In the genomic region with DNA sequence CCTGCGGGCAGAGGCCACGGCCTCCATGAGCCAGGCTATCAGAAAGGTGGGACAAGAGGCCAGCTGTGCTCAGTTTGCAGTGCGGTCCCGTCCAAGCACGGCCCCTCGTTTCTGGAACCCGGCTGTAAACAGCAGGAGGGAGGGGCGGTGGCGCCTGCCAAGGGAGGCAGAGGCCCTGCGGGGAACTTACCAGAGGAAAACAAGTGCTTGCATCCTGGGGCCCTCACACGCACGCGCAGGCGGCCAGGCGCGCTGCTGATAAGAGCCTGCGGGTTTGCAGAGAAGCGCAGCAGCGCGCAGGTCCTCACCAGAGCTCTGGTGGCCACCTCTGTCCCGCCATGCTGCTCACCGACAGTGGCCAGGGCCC, we compare ENCODE assay signal across 8 cellular contexts. TPM values are rescaled to one million over a fixed set of nuclear protein-coding genes. Genes with fewer than 3 reads are reported as not detected.
DNase-seq lines count a peak whose midpoint lies in the region; ATAC-seq and TF ChIP-seq lines count a peak whose summit lies in the region.

No MANE protein-coding gene starts in this region.

- H3K4me3 ChIP-seq in left ventricle myocardium inferior, result peak overlapping the region; percentile 69
- H3K4me3 ChIP-seq in ascending aorta, result peak overlapping the region in 1 of 2 donors; percentile 36

- H3K27me3 ChIP-seq in left ventricle myocardium inferior (ENCODE audit: low read depth) (no peaks in the 10 kb centered on the region), ascending aorta (no peaks in the 10 kb centered on the region)

- H3K27ac ChIP-seq in left ventricle myocardium inferior (replicated peaks), result peak overlapping the region; percentile 88
- no peak overlapping the region for H3K27ac ChIP-seq in ascending aorta

- H3K9me3 ChIP-seq in left ventricle myocardium inferior (replicated peaks), result no peaks in the 10 kb centered on the region
- H3K9me3 ChIP-seq in ascending aorta, result no peaks in the 10 kb centered on the region

- H3K36me3 ChIP-seq in left ventricle myocardium inferior, result peaks cover 19% of the 10 kb centered on the region
- no peaks in the 10 kb centered on the region for H3K36me3 ChIP-seq in ascending aorta

- TF ChIP-seq CTCF in left ventricle myocardium inferior (IDR thresholded peaks at IDR 0.05; ENCODE audit: borderline replicate concordance) (no peak), ascending aorta (IDR thresholded peaks at IDR 0.05) (no peak)

- intact Hi-C loops in left ventricle myocardium inferior (cut with micrococcal nuclease), result no loop called here
- intact Hi-C loops in ascending aorta (cut with DNase I), result no loop called here

- ATAC-seq in GM18858 (IDR thresholded peaks at IDR 0.05; ENCODE audit: unreplicated experiment) (no peak), GM19467 (IDR thresholded peaks at IDR 0.05; ENCODE audit: unreplicated experiment) (no peak)

- H3K4me1 ChIP-seq in left ventricle myocardium inferior (peaks cover 81% of the 10 kb centered on the region), ascending aorta (peaks cover 2 to 4% of the 10 kb centered on the region in 2 donors)

- DNase-seq in NCI-H1092 treated with DMSO at 0.1 percent for 48 hours (lab: John Stamatoyannopoulos, UW) (peak; percentile 31), left ventricle myocardium inferior (peak; percentile 85), ascending aorta (ENCODE audit: low spot score in 2 of 2) (no peak), COLO829 (ENCODE audit: low spot score) (no peak)
- peak; percentile 39 to 51 for DNase-seq in activated T-cell treated with anti-CD3 and anti-CD28 coated beads, Interleukin-2, amount 50 U/mL, for 48 hours
- DNase-seq in stimulated activated CD4-positive, alpha-beta T cell treated with anti-CD3 and anti-CD28 coated beads, Interleukin-4, amount 100 ng/mL, for 24 hours, result peak; percentile 46

RNA-seq across cellular contexts. Expression of gene GPR146, which starts 10.7 kb away (rescaled TPM):
- 29.8 TPM for total RNA-seq in left ventricle myocardium inferior
- total RNA-seq in ascending aorta, result 224 TPM

RNA-seq across cellular contexts. Expression of gene GPER1, which starts 32.8 kb away (rescaled TPM):
- total RNA-seq in left ventricle myocardium inferior (3.0 TPM), ascending aorta (11.3 TPM)

Comparison
In these comparisons a context has a peak if more than half of its experiments do, and no peak if none do; other contexts are left out.
1. DNase-seq: peak in NCI-H1092 treated with DMSO at 0.1 percent for 48 hours (single experiment), activated T-cell treated with anti-CD3 and anti-CD28 coated beads, Interleukin-2, amount 50 U/mL, for 48 hours (2 of 2), left ventricle myocardium inferior (single experiment) and stimulated activated CD4-positive, alpha-beta T cell treated with anti-CD3 and anti-CD28 coated beads, Interleukin-4, amount 100 ng/mL, for 24 hours (single experiment); none in ascending aorta (0 of 2) and COLO829 (single experiment).